ENCODE assay signal across 1 cellular context in genomic region chr9:133347515-133347984, GRCh38.
TF ChIP-seq lines count a peak whose summit lies in the region.

No MANE protein-coding gene starts in this region.

TF ChIP-seq in GM12878, 131 proteins besides CTCF, POLR2A, EP300 and RAD21:
- TF ChIP-seq, protein P1, sequence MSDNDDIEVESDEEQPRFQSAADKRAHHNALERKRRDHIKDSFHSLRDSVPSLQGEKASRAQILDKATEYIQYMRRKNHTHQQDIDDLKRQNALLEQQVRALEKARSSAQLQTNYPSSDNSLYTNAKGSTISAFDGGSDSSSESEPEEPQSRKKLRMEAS (IDR thresholded peaks at IDR 0.05; ENCODE audit: low read depth, low read length): 0 out of 2 replicates have a peak, but pooled peaks have one; percentile 0
- TF ChIP-seq CREB1 (IDR thresholded peaks at IDR 0.05; ENCODE audit: low read depth) (no peak), PAX8 (IDR thresholded peaks at IDR 0.05) (no peak), BACH1 (IDR thresholded peaks at IDR 0.05; ENCODE audit: borderline replicate concordance) (peak; percentile 60; the same call in 1 of the 2 replicates), E4F1 (IDR thresholded peaks at IDR 0.05; ENCODE audit: borderline replicate concordance, partially characterized antibody) (no peak), ZNF274 (IDR thresholded peaks at IDR 0.05; ENCODE audit: insufficient read depth, insufficient read length) (no peak), STAT1 (conservative IDR thresholded peaks at IDR 0.05) (no peak), YY1 (IDR thresholded peaks at IDR 0.05; ENCODE audit: low read depth, low read length) (0 out of 2 replicates have a peak, but pooled peaks have one; percentile 14), MYC (IDR thresholded peaks at IDR 0.05; ENCODE audit: insufficient read depth, insufficient read length, insufficient replicate concordance, low read length, severe bottlenecking) (no peak), DPF2 (IDR thresholded peaks at IDR 0.05) (peak; percentile 18; the same call in 1 of the 2 replicates), SRF (IDR thresholded peaks at IDR 0.05; ENCODE audit: low read depth in 2 of 2, low read length in 2 of 2) (peak; percentile 67 to 86; a peak in 3 of 4 replicates), NBN (IDR thresholded peaks at IDR 0.05) (0 out of 2 replicates have a peak, but pooled peaks have one; percentile 4), MXI1 (IDR thresholded peaks at IDR 0.05; ENCODE audit: low read depth, low read length) (peak; percentile 65; the same call in 1 of the 2 replicates), NR2C1 (IDR thresholded peaks at IDR 0.05) (no peak), GATAD2B (conservative IDR thresholded peaks at IDR 0.05; ENCODE audit: low read depth) (0 out of 2 replicates have a peak, but pooled peaks have one; percentile 38), PAX5 (IDR thresholded peaks at IDR 0.05; ENCODE audit: borderline replicate concordance, low read depth, low read length) (no peak), SIX5 (IDR thresholded peaks at IDR 0.05; ENCODE audit: low read depth, low read length, severe bottlenecking) (no peak), ZBED1 (IDR thresholded peaks at IDR 0.05; ENCODE audit: borderline replicate concordance) (no peak), EGR1 (IDR thresholded peaks at IDR 0.05; ENCODE audit: borderline replicate concordance in 1 of 2, low read depth in 2 of 2, low read length in 2 of 2) (peak in 1 of 2 experiments; percentile 82; a peak in 2 of 3 replicates), GABPA (IDR thresholded peaks at IDR 0.05; ENCODE audit: low read depth) (no peak), HDAC6 (IDR thresholded peaks at IDR 0.05; ENCODE audit: unreplicated experiment) (peak; percentile 51), NR2F1 (conservative IDR thresholded peaks at IDR 0.05) (0 out of 2 replicates have a peak, but pooled peaks have one; percentile 41)
